In genomic region chr2:29650634-29651097, GRCh38 we compare ENCODE assay signal across 24 cellular contexts.
DNase-seq lines count a peak whose midpoint lies in the region; ATAC-seq lines count a peak whose summit lies in the region.
"Had no signal": no experiment of that assay in that cellular context is flagged by ENCODE, and none has a peak within 500 bp of the region (broad histone marks: within the 10 kb centered on the region; RNA-seq: fewer than 3 reads in every experiment).

No MANE protein-coding gene starts in this region.

- no peaks in the 10 kb centered on the region for H3K4me1 ChIP-seq in mesendoderm (ENCODE audit: control insufficient read depth, low read depth, low read length)
- H3K4me1 ChIP-seq: right lobe of liver had no signal

- no peak overlapping the region for H4K8ac ChIP-seq in mesendoderm (ENCODE audit: low read depth, low read length)

- DNase-seq in ELR (ENCODE audit: low read depth) (peak; percentile 28), NCI-H2227 treated with DMSO at 0.1 percent for 48 hours (lab: John Stamatoyannopoulos, UW) (peak; percentile 60), dedifferentiated amniotic fluid mesenchymal stem cell (ENCODE audit: extremely low spot score) (peak; percentile 53), mesendoderm (peak; percentile 10), COLO829 (ENCODE audit: low spot score) (no peak), MG63 (no peak), HCEC 1CT (no peak)
- DNase-seq: activated CD4-positive, alpha-beta T cell treated with anti-CD3 and anti-CD28 coated beads for 48 hours; activated naive CD4-positive, alpha-beta T cell; activated T-cell treated with anti-CD3 and anti-CD28 coated beads, Interleukin-2, amount 50 U/mL, for 4 hours; heart right ventricle; left colon; mesenchymal stem cell; MV-4-11; naive B cell; NCI-H226; NCI-H748 treated with DMSO at 0.1 percent for 48 hours; right lobe of liver; RPMI8226; stimulated activated naive CD4-positive, alpha-beta T cell had no signal

- H2BK120ac ChIP-seq in mesendoderm (ENCODE audit: low read depth, low read length) = no peak overlapping the region

- no peak overlapping the region for H2BK15ac ChIP-seq in mesendoderm (replicated peaks; ENCODE audit: low read depth)

- no peak overlapping the region for H3K4me2 ChIP-seq in mesendoderm (ENCODE audit: low read length)

- no peak overlapping the region for H3K18ac ChIP-seq in mesendoderm (ENCODE audit: low read length)

- no CpG with 5 or more reads among the region's 8 CpGs for WGBS in mesendoderm (ENCODE audit: extremely low coverage, insufficient coverage, low lambda C conversion rate)

- H3K9ac ChIP-seq in mesendoderm (ENCODE audit: low read length) = no peak overlapping the region

- no peak overlapping the region for H3K4ac ChIP-seq in mesendoderm (ENCODE audit: low read depth, low read length)

- H2BK5ac ChIP-seq in mesendoderm (ENCODE audit: low read length) = no peak overlapping the region

- no peaks in the 10 kb centered on the region for H3K79me2 ChIP-seq in mesendoderm (ENCODE audit: control insufficient read depth, insufficient read depth, low read length)

- no peak overlapping the region for H3K4me3 ChIP-seq in mesendoderm (ENCODE audit: low read length)
- H3K4me3 ChIP-seq in MG63 = no peak overlapping the region
- H3K4me3 ChIP-seq: heart right ventricle, right lobe of liver had no signal

- no peak overlapping the region for H3K56ac ChIP-seq in mesendoderm (ENCODE audit: low read length)

- no peak overlapping the region for H4K5ac ChIP-seq in mesendoderm (ENCODE audit: low read length)

- H3K79me1 ChIP-seq in mesendoderm (ENCODE audit: low read length) = no peaks in the 10 kb centered on the region

- H2AK5ac ChIP-seq in mesendoderm (ENCODE audit: low read length) = no peak overlapping the region

- H3K27ac ChIP-seq in mesendoderm (ENCODE audit: low read depth, low read length) = no peak overlapping the region
- H3K27ac ChIP-seq: C4-2B, heart right ventricle, neutrophil, right lobe of liver, VCaP had no signal

- H3K36me3 ChIP-seq in mesendoderm (ENCODE audit: control insufficient read depth, insufficient read depth, low read length) = no peaks in the 10 kb centered on the region
- no peaks in the 10 kb centered on the region for H3K36me3 ChIP-seq in MG63
- H3K36me3 ChIP-seq: heart right ventricle, neutrophil, right lobe of liver had no signal

- H3K9me3 ChIP-seq in MG63 = no peaks in the 10 kb centered on the region; the same call in 1 of the 2 replicates
- H3K9me3 ChIP-seq: neutrophil had no signal

- H3K23ac ChIP-seq in mesendoderm (ENCODE audit: low read length) = no peak overlapping the region

- H3K27me3 ChIP-seq in mesendoderm (ENCODE audit: insufficient read depth, low read length, poor library complexity) (no peaks in the 10 kb centered on the region), MG63 (no peaks in the 10 kb centered on the region)
- H3K27me3 ChIP-seq: heart right ventricle, neutrophil, right lobe of liver had no signal

- ATAC-seq in GM19452 (IDR thresholded peaks at IDR 0.05; ENCODE audit: unreplicated experiment) = no peak
- ATAC-seq: activated T-cell treated with anti-CD3 and anti-CD28 coated beads, Interleukin-2, amount 50 U/mL, for 4 hours; heart right ventricle; left colon; right lobe of liver had no signal

Comparison
In these comparisons a context has a peak if more than half of its experiments do, and no peak if none do; other contexts are left out.
1. DNase-seq: peak in ELR (single experiment), NCI-H2227 treated with DMSO at 0.1 percent for 48 hours (single experiment), dedifferentiated amniotic fluid mesenchymal stem cell (single experiment) and mesendoderm (single experiment); none in COLO829 (single experiment), MG63 (single experiment) and HCEC 1CT (single experiment).